In the genomic region with DNA sequence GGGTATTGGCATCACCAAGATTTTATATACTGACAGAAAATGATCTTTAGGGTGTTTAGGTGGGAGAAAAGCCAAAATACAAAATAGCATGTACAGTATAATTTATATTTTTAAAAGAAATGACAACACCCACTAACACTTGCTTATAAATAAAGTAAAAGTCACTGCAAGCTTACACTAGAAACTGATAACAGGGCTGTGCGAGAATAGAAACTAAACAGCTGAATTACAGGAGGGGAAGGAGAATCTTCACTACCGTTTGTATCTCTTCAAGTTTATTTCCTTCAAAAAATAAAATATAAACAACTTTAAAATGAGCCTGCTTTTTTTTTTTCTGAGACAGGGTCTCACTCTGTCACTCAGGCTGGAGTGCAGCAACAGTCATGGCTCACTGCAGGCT, we compare ENCODE assay signal across 25 cellular contexts. TPM values are rescaled to one million over a fixed set of nuclear protein-coding genes. Genes with fewer than 3 reads are reported as not detected.
DNase-seq lines count a peak whose midpoint lies in the region; ATAC-seq and TF ChIP-seq lines count a peak whose summit lies in the region.
"Had no signal": no experiment of that assay in that cellular context is flagged by ENCODE, and none has a peak within 500 bp of the region (broad histone marks: within the 10 kb centered on the region; RNA-seq: fewer than 3 reads in every experiment).

No MANE protein-coding gene starts in this region.

- DNase-seq in natural killer cell, result no peak
- DNase-seq in natural killer cell treated with Interleukin-12 subunit alpha and Interleukin-12 subunit beta and Interleukin-15 and Interleukin-18, amount 100 ng/mL, for 72 hours (ENCODE audit: low spot score), result no peak
- DNase-seq in activated naive CD8-positive, alpha-beta T cell treated with anti-CD3 and anti-CD28 coated beads for 36 hours, result no peak
- DNase-seq in stimulated activated CD4-positive, alpha-beta T cell treated with anti-CD3 and anti-CD28 coated beads, Interleukin-15, amount 100 ng/mL, for 24 hours, result no peak
- no peak for DNase-seq in caudate nucleus (lab: John Stamatoyannopoulos, UW)
- DNase-seq in C1 segment of cervical spinal cord (lab: John Stamatoyannopoulos, UW), result no peak
- no peak for DNase-seq in NCI-H1417 (lab: John Stamatoyannopoulos, UW)
- DNase-seq: COR-L47, DMS79, GOT3, HCEC 1CT, Karpas-422, MV-4-11, NCI-H1105 treated with DMSO at 0.1 percent for 48 hours, NCI-H1694 treated with DMSO at 0.1 percent for 48 hours, NCI-H2081 treated with DMSO at 0.1 percent for 48 hours, NCI-H2171 treated with DMSO at 0.1 percent for 48 hours, NCI-H524 treated with DMSO at 0.1 percent for 48 hours, OCI-M1 had no signal

- no peaks in the 10 kb centered on the region for H3K27me3 Mint-ChIP-seq in natural killer cell (ENCODE audit: low read depth in 2 of 2)
- H3K27me3 Mint-ChIP-seq in natural killer cell treated with Interleukin-12 subunit alpha and Interleukin-12 subunit beta and Interleukin-15 and Interleukin-18, amount 100 ng/mL, for 72 hours, result no peaks in the 10 kb centered on the region
- H3K27me3 Mint-ChIP-seq in activated naive CD8-positive, alpha-beta T cell treated with anti-CD3 and anti-CD28 coated beads for 36 hours, result no peaks in the 10 kb centered on the region
- H3K27me3 Mint-ChIP-seq: B cell, IgD-negative memory B cell had no signal

- H3K27ac Mint-ChIP-seq in natural killer cell, result peak overlapping the region; percentile 12 to 23
- no peak overlapping the region for H3K27ac Mint-ChIP-seq in natural killer cell treated with Interleukin-12 subunit alpha and Interleukin-12 subunit beta and Interleukin-15 and Interleukin-18, amount 100 ng/mL, for 72 hours
- H3K27ac Mint-ChIP-seq in activated naive CD8-positive, alpha-beta T cell treated with anti-CD3 and anti-CD28 coated beads for 36 hours, result peak overlapping the region; percentile 6
- H3K27ac Mint-ChIP-seq: B cell had no signal

- ATAC-seq in natural killer cell (no peak), GM21723 (IDR thresholded peaks at IDR 0.05; ENCODE audit: unreplicated experiment) (peak; percentile 58)
- no peak for ATAC-seq in natural killer cell treated with Interleukin-12 subunit alpha and Interleukin-12 subunit beta and Interleukin-15 and Interleukin-18, amount 100 ng/mL, for 72 hours
- ATAC-seq: A549, Right ventricle myocardium inferior had no signal

- no peaks in the 10 kb centered on the region for H3K36me3 Mint-ChIP-seq in natural killer cell
- H3K36me3 Mint-ChIP-seq in natural killer cell treated with Interleukin-12 subunit alpha and Interleukin-12 subunit beta and Interleukin-15 and Interleukin-18, amount 100 ng/mL, for 72 hours, result peaks cover 11% of the 10 kb centered on the region
- H3K36me3 Mint-ChIP-seq in activated naive CD8-positive, alpha-beta T cell treated with anti-CD3 and anti-CD28 coated beads for 36 hours, result peaks cover 31% of the 10 kb centered on the region

- no peak overlapping the region for H3K27ac ChIP-seq in caudate nucleus (ENCODE audit: low read depth, low read length)
- H3K27ac ChIP-seq: A549, SJSA1 had no signal

- TF ChIP-seq CTCF in natural killer cell (IDR thresholded peaks at IDR 0.05), result no peak

- H3K4me1 Mint-ChIP-seq in natural killer cell, result peaks cover 0 to 14% of the 10 kb centered on the region in 2 donors
- peaks cover 10 to 12% of the 10 kb centered on the region in 2 donors for H3K4me1 Mint-ChIP-seq in natural killer cell treated with Interleukin-12 subunit alpha and Interleukin-12 subunit beta and Interleukin-15 and Interleukin-18, amount 100 ng/mL, for 72 hours (ENCODE audit: low read depth in 2 of 2)
- peaks cover 19% of the 10 kb centered on the region for H3K4me1 Mint-ChIP-seq in activated naive CD8-positive, alpha-beta T cell treated with anti-CD3 and anti-CD28 coated beads for 36 hours

- intact Hi-C loops in natural killer cell (cut with micrococcal nuclease), result no loop called here

- H3K9me3 Mint-ChIP-seq in natural killer cell, result no peaks in the 10 kb centered on the region
- no peaks in the 10 kb centered on the region for H3K9me3 Mint-ChIP-seq in natural killer cell treated with Interleukin-12 subunit alpha and Interleukin-12 subunit beta and Interleukin-15 and Interleukin-18, amount 100 ng/mL, for 72 hours
- H3K9me3 Mint-ChIP-seq in activated naive CD8-positive, alpha-beta T cell treated with anti-CD3 and anti-CD28 coated beads for 36 hours, result peaks cover 3% of the 10 kb centered on the region
- H3K9me3 Mint-ChIP-seq: IgD-negative memory B cell had no signal

- H3K4me3 Mint-ChIP-seq in natural killer cell, result no peak overlapping the region
- no peak overlapping the region for H3K4me3 Mint-ChIP-seq in natural killer cell treated with Interleukin-12 subunit alpha and Interleukin-12 subunit beta and Interleukin-15 and Interleukin-18, amount 100 ng/mL, for 72 hours
- H3K4me3 Mint-ChIP-seq in activated naive CD8-positive, alpha-beta T cell treated with anti-CD3 and anti-CD28 coated beads for 36 hours, result no peak overlapping the region
- H3K4me3 Mint-ChIP-seq: B cell, IgD-negative memory B cell had no signal

RNA-seq across cellular contexts. Expression of a gene that starts 22.8 kb away (rescaled TPM):
- 10 to 100 TPM; 33.4 to 50.8 (median 43.0) TPM for total RNA-seq in natural killer cell
- total RNA-seq in natural killer cell treated with Interleukin-12 subunit alpha and Interleukin-12 subunit beta and Interleukin-15 and Interleukin-18, amount 100 ng/mL, for 72 hours, result 10 to 100 TPM; 56.7 to 71.9 TPM
- 100 to 1,000 TPM; 118 to 122 TPM for total RNA-seq in activated naive CD8-positive, alpha-beta T cell treated with anti-CD3 and anti-CD28 coated beads for 36 hours

Comparison
In these comparisons a context has a peak if more than half of its experiments do, and no peak if none do; other contexts are left out.
1. H3K27ac Mint-ChIP-seq: peak in natural killer cell (2 of 2) and activated naive CD8-positive, alpha-beta T cell treated with anti-CD3 and anti-CD28 coated beads for 36 hours (single experiment); none in natural killer cell treated with Interleukin-12 subunit alpha and Interleukin-12 subunit beta and Interleukin-15 and Interleukin-18, amount 100 ng/mL, for 72 hours (0 of 2).